8 cellular contexts compared by ENCODE assay signal in the genomic region with DNA sequence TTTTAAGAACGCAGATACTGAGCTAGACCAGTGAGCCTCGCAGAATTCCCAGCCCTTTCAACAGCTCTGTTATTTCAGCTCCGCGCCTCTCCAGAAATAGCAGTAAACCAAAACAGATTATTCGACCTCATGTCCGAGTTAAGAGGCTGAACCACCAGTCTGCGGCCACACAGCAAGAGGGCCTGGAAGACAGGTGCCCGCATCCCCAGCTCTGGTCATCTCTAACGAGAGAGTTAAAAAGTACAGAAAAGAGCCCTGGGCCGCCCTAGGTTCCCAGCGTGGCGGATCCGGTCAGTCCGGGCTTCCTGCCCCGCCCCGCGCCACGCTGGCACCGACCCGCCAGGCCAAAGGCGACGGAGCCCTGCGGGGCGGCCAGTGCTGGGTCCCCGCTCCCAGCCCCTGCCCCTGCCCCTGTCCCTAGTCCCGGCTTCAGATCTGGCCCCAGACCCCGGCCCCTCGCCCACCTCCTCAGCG. TPM values are rescaled to one million over a fixed set of nuclear protein-coding genes. Genes with fewer than 3 reads are reported as not detected.
DNase-seq lines count a peak whose midpoint lies in the region; ATAC-seq and TF ChIP-seq lines count a peak whose summit lies in the region.

No MANE protein-coding gene starts in this region.

- DNase-seq in NOMO-1 (lab: John Stamatoyannopoulos, UW; ENCODE audit: unreplicated experiment in 2 of 2) (peak; percentile 36 to 44), NOMO-1 treated with dmso at 0.1 percent for 144 hours (lab: John Stamatoyannopoulos, UW; ENCODE audit: unreplicated experiment) (no peak), NOMO-1 treated with DMSO at 0.1 percent for 48 hours (lab: John Stamatoyannopoulos, UW; ENCODE audit: unreplicated experiment) (peak; percentile 24), body of pancreas (peak; percentile 59 to 70 (median 66)), iPS DF 6.9 (ENCODE audit: low read depth, low spot score) (no peak), retinal pigment epithelial cell (ENCODE audit: low read depth) (peak; percentile 13), NCI-H1694 treated with DMSO at 0.1 percent for 48 hours (lab: John Stamatoyannopoulos, UW) (no peak)

- ATAC-seq in HG02759 (IDR thresholded peaks at IDR 0.05; ENCODE audit: unreplicated experiment) (peak; percentile 31), body of pancreas (peak; percentile 42)

- H3K36me3 ChIP-seq in body of pancreas (replicated peaks in 1 of 2; ENCODE audit: insufficient read depth in 1 of 2, low read depth in 2 of 2) (peaks cover 13 to 27% of the 10 kb centered on the region in 2 donors), iPS DF 6.9 (ENCODE audit: control insufficient read depth, insufficient read depth, low read length) (peaks cover 20% of the 10 kb centered on the region; the same call in 1 of the 2 replicates)

- intact Hi-C loops in body of pancreas (cut with DNase I), result no loop called here

- no peaks in the 10 kb centered on the region for H3K9me3 ChIP-seq in body of pancreas
- H3K9me3 ChIP-seq in iPS DF 6.9 (ENCODE audit: control insufficient read depth, insufficient read depth, low read length), result no peaks in the 10 kb centered on the region

- 0% methylated on average over 9 to 26 of the region's 29 CpGs for WGBS in body of pancreas, 2 donors
- WGBS in iPS DF 6.9 (ENCODE audit: insufficient coverage, insufficient read length), result no CpG with 5 or more reads among the region's 29 CpGs

- TF ChIP-seq POLR2A in body of pancreas (IDR thresholded peaks at IDR 0.05), result no peak

- H3K27ac ChIP-seq in body of pancreas, result peak overlapping the region; percentile 98 to 100 (median 100)
- no peak overlapping the region for H3K27ac ChIP-seq in iPS DF 6.9 (ENCODE audit: low read length)

- H3K4me3 ChIP-seq in body of pancreas (peak overlapping the region; percentile 63 to 94), iPS DF 6.9 (ENCODE audit: low read length) (peak overlapping the region; percentile 88), retinal pigment epithelial cell (ENCODE audit: low read length) (peak overlapping the region; percentile 93)

- H3K27me3 ChIP-seq in body of pancreas (no peaks in the 10 kb centered on the region), iPS DF 6.9 (ENCODE audit: control insufficient read depth, insufficient read depth, low read length) (no peaks in the 10 kb centered on the region)

- H3K4me1 ChIP-seq in body of pancreas (peaks cover 50% of the 10 kb centered on the region), iPS DF 6.9 (ENCODE audit: control insufficient read depth, insufficient read depth, low read length) (no peaks in the 10 kb centered on the region)

- TF ChIP-seq CTCF in body of pancreas (IDR thresholded peaks at IDR 0.05) (no peak), retinal pigment epithelial cell (conservative IDR thresholded peaks at IDR 0.05; ENCODE audit: low read depth, low read length) (no peak)

RNA-seq across cellular contexts. Expression of a gene that starts 0.5 kb away (rescaled TPM):
- total RNA-seq in body of pancreas, result 100 to 1,000 TPM; 642 to 771 TPM

RNA-seq across cellular contexts. Expression of a gene that starts 27.4 kb away (rescaled TPM):
- total RNA-seq in body of pancreas, result 10 to 100 TPM; 13.8 to 16.3 TPM

RNA-seq across cellular contexts. Expression of a gene that starts 58.0 kb away (rescaled TPM):
- 10 to 100 TPM; 11.7 to 14.2 TPM for total RNA-seq in body of pancreas

RNA-seq across cellular contexts. Expression of a gene that starts 58.3 kb away (rescaled TPM):
- total RNA-seq in body of pancreas, result 1 to 10 TPM in 1 of 2 donors, under 1 TPM in 1; 0.66 to 2.1 TPM

Comparison
In these comparisons a context has a peak if more than half of its experiments do, and no peak if none do; other contexts are left out.
1. DNase-seq: peak in NOMO-1 (2 of 2), NOMO-1 treated with DMSO at 0.1 percent for 48 hours (single experiment), body of pancreas (4 of 4) and retinal pigment epithelial cell (single experiment); none in NOMO-1 treated with dmso at 0.1 percent for 144 hours (single experiment), iPS DF 6.9 (single experiment) and NCI-H1694 treated with DMSO at 0.1 percent for 48 hours (single experiment).
2. Peak in every context shown above with its lines, with median percentiles within 50 percentile points of each other: H3K4me3 ChIP-seq.